10 cellular contexts compared by ENCODE assay signal in genomic region chr9:127336708-127337352, GRCh38.
A peak's percentile ranks its signal among the peaks of the same experiment; 100 is the strongest.
DNase-seq lines count a peak whose midpoint lies in the region; ATAC-seq and TF ChIP-seq lines count a peak whose summit lies in the region.
"Had no signal": no experiment of that assay in that cellular context is flagged by ENCODE, and none has a peak within 500 bp of the region (broad histone marks: within the 10 kb centered on the region; RNA-seq: fewer than 3 reads in every experiment).

No MANE protein-coding gene starts in this region.

- no peaks in the 10 kb centered on the region for H3K9me3 Mint-ChIP-seq in naive thymus-derived CD8-positive, alpha-beta T cell
- H3K9me3 Mint-ChIP-seq: activated B cell treated with CpG ODN at 0.5 μM for 24 hours had no signal

- H3K4me3 ChIP-seq in mammary epithelial cell (replicated peaks in 1 of 3; ENCODE audit: insufficient read depth in 1 of 3, low read depth in 2 of 3, low read length in 3 of 3) = no peak overlapping the region

- no peak overlapping the region for H3K27ac Mint-ChIP-seq in naive thymus-derived CD8-positive, alpha-beta T cell
- H3K27ac Mint-ChIP-seq: activated B cell treated with CpG ODN at 0.5 μM for 24 hours, progenitor cell of endocrine pancreas had no signal

- H3K27me3 ChIP-seq in mammary epithelial cell (ENCODE audit: insufficient read depth, low read length) (no peaks in the 10 kb centered on the region), layer of hippocampus (ENCODE audit: control insufficient read depth, insufficient read depth, low read length) (no peaks in the 10 kb centered on the region)

- in situ Hi-C loops in mammary epithelial cell (cut with MboI; ENCODE audit: low sequenced_read_pairs in 2 of 2) = no loop called here

- CTCF ChIA-PET in mammary epithelial cell (lab: Charles Lee; ENCODE audit: low non-redundant PET) = interaction anchor here (0.5 kb wide), 1 partner anchor 92 kb away, joined by 5 read pairs; no protein-coding TSS in a partner anchor

- BruUV-seq in mammary epithelial cell (replicated peaks; lab: Mats Ljungman, UMichigan) = no TSS peak

- H3K4me1 Mint-ChIP-seq in naive thymus-derived CD8-positive, alpha-beta T cell = no peaks in the 10 kb centered on the region
- H3K4me1 Mint-ChIP-seq: activated B cell treated with CpG ODN at 0.5 μM for 24 hours had no signal

- WGBS in mammary epithelial cell (ENCODE audit: low coverage, missing lambda C conversion rate) = 0% methylated on average over 2 of the region's 2 CpGs

- no peaks in the 10 kb centered on the region for H3K9me3 ChIP-seq in mammary epithelial cell (replicated peaks; ENCODE audit: insufficient read depth, low read length)

- dilution Hi-C loops in mammary epithelial cell (cut with HindIII; ENCODE audit: low sequenced_read_pairs) = no loop called here

- H3K4me3 Mint-ChIP-seq in naive thymus-derived CD8-positive, alpha-beta T cell = no peak overlapping the region
- H3K4me3 Mint-ChIP-seq: activated B cell treated with CpG ODN at 0.5 μM for 24 hours had no signal

- no peak for TF ChIP-seq CTCF in mammary epithelial cell (conservative IDR thresholded peaks at IDR 0.05 in 1 of 2, IDR thresholded peaks at IDR 0.05 in 1 of 2; ENCODE audit: extremely low read depth in 1 of 2, insufficient read depth in 1 of 2, low read depth in 1 of 2, low read length in 2 of 2)

- H3K36me3 Mint-ChIP-seq in naive thymus-derived CD8-positive, alpha-beta T cell = peaks cover 0 to 14% (median 2%) of the 10 kb centered on the region in 3 donors

- H3K4me2 ChIP-seq in mammary epithelial cell (ENCODE audit: insufficient read depth, low read depth, low read length) = peak overlapping the region; percentile 62

- no peak overlapping the region for H2AFZ ChIP-seq in mammary epithelial cell (ENCODE audit: low read depth, low read length)

- POLR2A ChIA-PET in naive thymus-derived CD8-positive, alpha-beta T cell (lab: Charles Lee) = no interaction called here

- no peaks in the 10 kb centered on the region for H3K79me2 ChIP-seq in mammary epithelial cell (ENCODE audit: insufficient read depth, low read length)

- H3K36me3 ChIP-seq in mammary epithelial cell (ENCODE audit: insufficient read depth, low read length) = no peaks in the 10 kb centered on the region

- H3K27ac ChIP-seq in mammary epithelial cell (ENCODE audit: insufficient read depth, low read depth, low read length) = no peak overlapping the region
- H3K27ac ChIP-seq in layer of hippocampus (ENCODE audit: low read depth, low read length) = peak overlapping the region; percentile 78
- peak overlapping the region; percentile 47 for H3K27ac ChIP-seq in temporal lobe (ENCODE audit: low read depth, low read length)

- peaks cover 4 to 43% (median 14%) of the 10 kb centered on the region in 5 donors for H3K27me3 Mint-ChIP-seq in naive thymus-derived CD8-positive, alpha-beta T cell
- H3K27me3 Mint-ChIP-seq: activated B cell treated with CpG ODN at 0.5 μM for 24 hours, progenitor cell of endocrine pancreas had no signal

- no peaks in the 10 kb centered on the region for H4K20me1 ChIP-seq in mammary epithelial cell (ENCODE audit: insufficient read depth, low read length)

- H3K4me1 ChIP-seq in mammary epithelial cell (ENCODE audit: insufficient read depth, low read length) = peaks cover 21% of the 10 kb centered on the region

- ATAC-seq in naive thymus-derived CD8-positive, alpha-beta T cell = no peak

- DNase-seq in HPDE6-E6E7 (ENCODE audit: extremely low spot score) (peak; percentile 67), mammary epithelial cell (peak; percentile 82), RPMI8226 (no peak), NCI-H146 (lab: John Stamatoyannopoulos, UW) (no peak), Kasumi-1 (lab: John Stamatoyannopoulos, UW) (no peak)
- no peak for DNase-seq in naive thymus-derived CD8-positive, alpha-beta T cell
- DNase-seq: activated B cell treated with CpG ODN at 0.5 μM for 24 hours had no signal

- intact Hi-C loops in mammary epithelial cell (cut with micrococcal nuclease) = no loop called here

- no peak overlapping the region for H3K9ac ChIP-seq in mammary epithelial cell (ENCODE audit: insufficient read depth, low read length)

Comparison
In these comparisons a context has a peak if more than half of its experiments do, and no peak if none do; other contexts are left out.
1. DNase-seq: peak in HPDE6-E6E7 (single experiment) and mammary epithelial cell (single experiment); none in RPMI8226 (single experiment), NCI-H146 (single experiment), naive thymus-derived CD8-positive, alpha-beta T cell (0 of 10) and Kasumi-1 (0 of 2).